8 cellular contexts compared by ENCODE assay signal in the genomic region with DNA sequence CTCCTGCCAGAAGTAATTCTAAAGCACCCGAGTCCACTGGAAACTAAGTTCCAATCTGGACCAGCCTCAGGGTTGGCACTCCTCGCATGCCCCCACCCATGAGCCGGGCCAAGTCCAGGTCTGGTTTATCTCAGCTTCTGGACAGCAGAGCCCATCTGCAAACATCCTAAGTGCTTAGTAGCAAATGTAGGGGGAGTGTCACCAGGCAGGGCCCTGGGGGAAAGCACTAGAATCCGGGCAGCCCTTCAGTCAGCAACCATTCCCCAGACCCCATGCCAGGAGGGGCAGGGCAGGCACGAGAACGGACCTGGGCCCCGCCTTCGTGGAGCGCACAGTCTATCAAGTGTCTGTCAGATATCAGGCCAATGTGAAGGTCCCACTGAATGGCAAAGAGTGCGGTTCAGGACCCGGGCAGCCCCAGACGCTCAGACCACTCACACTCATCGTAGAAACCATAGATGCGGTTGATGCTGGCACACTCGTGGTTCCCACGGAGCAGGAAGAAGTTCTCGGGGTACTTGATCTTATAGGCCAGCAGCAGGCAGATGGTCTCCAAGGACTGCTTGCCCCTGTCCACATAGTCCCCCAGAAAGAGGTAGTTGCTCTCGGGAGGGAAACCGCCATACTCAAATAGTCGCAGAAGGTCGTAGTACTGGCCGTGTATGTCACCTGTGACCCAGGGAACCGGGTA. TPM values are rescaled to one million over a fixed set of nuclear protein-coding genes. Genes with fewer than 3 reads are reported as not detected.
A peak's percentile ranks its signal among the peaks of the same experiment; 100 is the strongest.
DNase-seq lines count a peak whose midpoint lies in the region; ATAC-seq, FAIRE-seq and TF ChIP-seq lines count a peak whose summit lies in the region.

No MANE protein-coding gene starts in this region.

- TF ChIP-seq POLR2A in GM12891 (IDR thresholded peaks at IDR 0.05; ENCODE audit: low read depth, low read length) (no peak), gastrocnemius medialis (IDR thresholded peaks at IDR 0.05) (no peak)

- H3K9me3 Mint-ChIP-seq in activated B cell treated with CpG ODN at 0.5 μM for 24 hours (no peaks in the 10 kb centered on the region), glutamatergic neuron (ENCODE audit: unreplicated experiment) (peaks cover 1% of the 10 kb centered on the region)

- TF ChIP-seq CTCF in activated B cell treated with CpG ODN at 0.5 μM for 24 hours (IDR thresholded peaks at IDR 0.05) = no peak
- no peak for TF ChIP-seq CTCF in glutamatergic neuron (IDR thresholded peaks at IDR 0.05; ENCODE audit: partially characterized antibody, unreplicated experiment)
- no peak for TF ChIP-seq CTCF in gastrocnemius medialis (IDR thresholded peaks at IDR 0.05 in 4 of 5, conservative IDR thresholded peaks at IDR 0.05 in 1 of 5)

- peaks cover 20 to 22% of the 10 kb centered on the region in 2 donors for H3K4me1 ChIP-seq in gastrocnemius medialis

- H3K27ac Mint-ChIP-seq in activated B cell treated with CpG ODN at 0.5 μM for 24 hours (peak overlapping the region; percentile 81), glutamatergic neuron (ENCODE audit: unreplicated experiment) (peak overlapping the region; percentile 50)

- peak overlapping the region; percentile 70 to 97 (median 80) for H3K4me3 ChIP-seq in gastrocnemius medialis

- H3K4me1 Mint-ChIP-seq in activated B cell treated with CpG ODN at 0.5 μM for 24 hours (peaks cover 68% of the 10 kb centered on the region), glutamatergic neuron (ENCODE audit: low read depth, unreplicated experiment) (peaks cover 4% of the 10 kb centered on the region)

- H3K4me3 Mint-ChIP-seq in activated B cell treated with CpG ODN at 0.5 μM for 24 hours (peak overlapping the region; percentile 86), glutamatergic neuron (ENCODE audit: unreplicated experiment) (peak overlapping the region; percentile 84)

- peak overlapping the region; percentile 87 to 96 (median 90) for H3K27ac ChIP-seq in gastrocnemius medialis

- peak; percentile 48 for FAIRE-seq in GM12891 (lab: Jason Lieb, UNC)

- in situ Hi-C loops in gastrocnemius medialis (cut with MboI; ENCODE audit: low sequenced_read_pairs in 4 of 4) = no loop called here

- CTCF ChIA-PET in activated B cell treated with CpG ODN at 0.5 μM for 24 hours (lab: Charles Lee) = interaction anchor here (1.2 to 5.7 kb wide), 14 partner anchors 9 to 107 kb away, joined by 3 to 53 read pairs (median 10); partner anchors contain the start of genes CDK2AP2, PITPNM1, PTPRCAP and RAD9A

- H3K27me3 Mint-ChIP-seq in activated B cell treated with CpG ODN at 0.5 μM for 24 hours (no peaks in the 10 kb centered on the region), glutamatergic neuron (ENCODE audit: unreplicated experiment) (peaks cover 8% of the 10 kb centered on the region)

- intact Hi-C loops in activated B cell treated with CpG ODN at 0.5 μM for 24 hours (cut with micrococcal nuclease) (loop anchor here (5.0 kb wide), 3 partner anchors 187 to 232 kb away; partner anchors contain the start of gene NDUFV1), gastrocnemius medialis (cut with DNase I; ENCODE audit: low total_unique reads) (no loop called here)

- H3K36me3 Mint-ChIP-seq in activated B cell treated with CpG ODN at 0.5 μM for 24 hours (ENCODE audit: low read depth) (peaks cover 48% of the 10 kb centered on the region), glutamatergic neuron (ENCODE audit: unreplicated experiment) (no peaks in the 10 kb centered on the region)

- H3K9me3 ChIP-seq in gastrocnemius medialis = no peaks in the 10 kb centered on the region

- POLR2A ChIA-PET in activated B cell treated with CpG ODN at 0.5 μM for 24 hours (lab: Charles Lee) = interaction anchor here (0.6 to 17.5 kb wide), 25 partner anchors 9 to 243 kb away, joined by 3 to 693 read pairs (median 13); partner anchors contain the start of genes AIP, ANKRD13D, CARNS1 and CDK2AP2

- ATAC-seq in activated B cell treated with CpG ODN at 0.5 μM for 24 hours (ENCODE audit: low read depth) (no peak), gastrocnemius medialis (no peak), HG03135 (IDR thresholded peaks at IDR 0.05; ENCODE audit: unreplicated experiment) (no peak), GM19023 (IDR thresholded peaks at IDR 0.05; ENCODE audit: unreplicated experiment) (no peak)

- no peaks in the 10 kb centered on the region for H3K27me3 ChIP-seq in gastrocnemius medialis

- peaks cover 0 to 43% of the 10 kb centered on the region in 2 donors for H3K36me3 ChIP-seq in gastrocnemius medialis

- DNase-seq in GM12891 (ENCODE audit: insufficient read length, low spot score) (no peak), activated B cell treated with CpG ODN at 0.5 μM for 24 hours (no peak), glutamatergic neuron (no peak), gastrocnemius medialis (no peak), DMS153 treated with DMSO at 0.1 percent for 48 hours (lab: John Stamatoyannopoulos, UW; ENCODE audit: unreplicated experiment) (no peak), midbrain (lab: John Stamatoyannopoulos, UW) (no peak)

TF ChIP-seq in GM12891, 5 proteins besides CTCF, POLR2A, EP300 and RAD21:
- TF ChIP-seq TAF1 (IDR thresholded peaks at IDR 0.05; ENCODE audit: low read depth, low read length) (no peak), PAX5 (IDR thresholded peaks at IDR 0.05; ENCODE audit: insufficient read depth, low read length, severe bottlenecking) (no peak), SPI1 (IDR thresholded peaks at IDR 0.05; ENCODE audit: low read depth, low read length) (no peak), POLR2AphosphoS5 (IDR thresholded peaks at IDR 0.05; ENCODE audit: low read depth, low read length) (no peak), POU2F2 (IDR thresholded peaks at IDR 0.05; ENCODE audit: low read depth, low read length) (no peak)

RNA-seq across cellular contexts. Expression of gene PPP1CA, which starts 1.3 kb away (rescaled TPM):
- polyA plus RNA-seq in GM12891 (2012; ENCODE audit: low read depth, missing spikeins) = 202 TPM
- total RNA-seq in activated B cell treated with CpG ODN at 0.5 μM for 24 hours (349 and 354 TPM in 2 replicates), glutamatergic neuron (ENCODE audit: unreplicated experiment) (163 TPM), gastrocnemius medialis (100 to 1,000 TPM in 3 of 4 donors, 10 to 100 TPM in 1; 78.4 to 193 (median 124) TPM)

RNA-seq across cellular contexts. Expression of gene TBC1D10C, which starts 3.5 kb away (rescaled TPM):
- polyA plus RNA-seq in GM12891 (2012; ENCODE audit: low read depth, missing spikeins) = 37.0 TPM
- total RNA-seq in activated B cell treated with CpG ODN at 0.5 μM for 24 hours = 158 and 163 TPM in 2 replicates
- not detected for total RNA-seq in glutamatergic neuron (ENCODE audit: unreplicated experiment)
- under 1 TPM in 3 of 4 donors, not detected in 1; 0.44 to 0.78 (median 0.56) TPM for total RNA-seq in gastrocnemius medialis

RNA-seq across cellular contexts. Expression of gene RAD9A, which starts 8.6 kb away (rescaled TPM):
- polyA plus RNA-seq in GM12891 (2012; ENCODE audit: low read depth, missing spikeins) = 17.9 TPM
- total RNA-seq in activated B cell treated with CpG ODN at 0.5 μM for 24 hours (30.4 and 35.2 TPM in 2 replicates), glutamatergic neuron (ENCODE audit: unreplicated experiment) (12.1 TPM), gastrocnemius medialis (10 to 100 TPM in 2 of 4 donors, 1 to 10 TPM in 2; 5.2 to 14.7 (median 7.7) TPM)

RNA-seq across cellular contexts. Expression of gene CARNS1, which starts 15.1 kb away (rescaled TPM):
- polyA plus RNA-seq in GM12891 (2012; ENCODE audit: low read depth, missing spikeins) = 0.23 TPM
- 5.7 and 6.3 TPM in 2 replicates for total RNA-seq in activated B cell treated with CpG ODN at 0.5 μM for 24 hours
- total RNA-seq in glutamatergic neuron (ENCODE audit: unreplicated experiment) = 0.07 TPM
- total RNA-seq in gastrocnemius medialis = 10 to 100 TPM in 1 of 4 donors, 1 to 10 TPM in 3; 2.5 to 11.0 (median 4.9) TPM

RNA-seq across cellular contexts. Expression of gene CLCF1, which starts 27.0 kb away (rescaled TPM):
- 0.85 TPM for polyA plus RNA-seq in GM12891 (2012; ENCODE audit: low read depth, missing spikeins)
- 28.2 and 30.7 TPM in 2 replicates for total RNA-seq in activated B cell treated with CpG ODN at 0.5 μM for 24 hours
- not detected for total RNA-seq in glutamatergic neuron (ENCODE audit: unreplicated experiment)
- total RNA-seq in gastrocnemius medialis = 1 to 10 TPM in 2 of 4 donors, under 1 TPM in 2; 0.24 to 2.7 (median 0.91) TPM

Comparison
In these comparisons a context has a peak if more than half of its experiments do, and no peak if none do; other contexts are left out.
1. RNA of gene TBC1D10C, which starts 3.5 kb away (total RNA-seq): 158 to 163 TPM in activated B cell treated with CpG ODN at 0.5 μM for 24 hours; 0.44 to 0.78 TPM in gastrocnemius medialis and not detected in glutamatergic neuron (single experiment); every median in the first group is over 10 times any median in the second.